ENCODE assay signal across 12 cellular contexts in genomic region chr6:89430563-89430962, GRCh38. TPM values are rescaled to one million over a fixed set of nuclear protein-coding genes. Genes with fewer than 3 reads are reported as not detected.
DNase-seq lines count a peak whose midpoint lies in the region; ATAC-seq and TF ChIP-seq lines count a peak whose summit lies in the region.
"Had no signal": no experiment of that assay in that cellular context is flagged by ENCODE, and none has a peak within 500 bp of the region (broad histone marks: within the 10 kb centered on the region; RNA-seq: fewer than 3 reads in every experiment).

No MANE protein-coding gene starts in this region.

- H3K4me3 Mint-ChIP-seq in WTC11 = no peak overlapping the region

- H3K4me1 ChIP-seq in A673 (ENCODE audit: insufficient read depth, low read length, poor library complexity, severe bottlenecking) (peaks cover 35% of the 10 kb centered on the region), mesodermal cell (ENCODE audit: control insufficient read depth, insufficient read depth, low read length, poor library complexity, severe bottlenecking) (no peaks in the 10 kb centered on the region), gastroesophageal sphincter (peaks cover 0 to 23% (median 5%) of the 10 kb centered on the region in 3 donors), stomach (peaks cover 5 to 18% (median 16%) of the 10 kb centered on the region in 4 donors), right lobe of liver (peaks cover 0 to 4% (median 0%) of the 10 kb centered on the region in 4 donors)

- CTCF ChIA-PET in A673 (lab: Charles Lee) = interaction anchor here (0.6 to 0.7 kb wide), 2 partner anchors 9 to 225 kb away, joined by 3 read pairs; no protein-coding TSS in a partner anchor
- CTCF ChIA-PET in HEK293T (lab: Yijun Ruan, JAX) = interaction anchor here (0.7 to 3.6 kb wide), 7 partner anchors 14 to 179 kb away, joined by 3 to 38 read pairs (median 3); no protein-coding TSS in a partner anchor
- CTCF ChIA-PET in WTC11 (lab: Charles Lee) = interaction anchor here (0.6 to 3.9 kb wide), 9 partner anchors 11 to 181 kb away, joined by 3 to 61 read pairs (median 5); no protein-coding TSS in a partner anchor

- H3K27me3 Mint-ChIP-seq in WTC11 (ENCODE audit: low read depth) = peaks cover 34% of the 10 kb centered on the region

- TF ChIP-seq POLR2A in gastroesophageal sphincter (IDR thresholded peaks at IDR 0.05) = no peak
- TF ChIP-seq POLR2A in stomach (IDR thresholded peaks at IDR 0.05) = no peak
- no peak for TF ChIP-seq POLR2A in right lobe of liver (IDR thresholded peaks at IDR 0.05)

- H3K27me3 ChIP-seq in A673 (replicated peaks; ENCODE audit: insufficient read depth, low read depth, low read length, poor library complexity) (no peaks in the 10 kb centered on the region), gastroesophageal sphincter (no peaks in the 10 kb centered on the region), stomach (no peaks in the 10 kb centered on the region), right lobe of liver (no peaks in the 10 kb centered on the region), H7 (ENCODE audit: control insufficient read depth, insufficient read depth, low read length) (peaks cover 14% of the 10 kb centered on the region)
- H3K27me3 ChIP-seq: adrenal gland, vagina had no signal

- peak; percentile 85 for DNase-seq in A673 (ENCODE audit: low spot score)
- peak; percentile 57 for DNase-seq in HEK293T (ENCODE audit: extremely low spot score)
- no peak for DNase-seq in WTC11 (ENCODE audit: low spot score)
- no peak for DNase-seq in stomach
- DNase-seq in right lobe of liver = no peak
- no peak for DNase-seq in H7
- DNase-seq: activated CD4-positive, alpha-beta T cell treated with anti-CD3 and anti-CD28 coated beads for 1 hour; Right ventricle myocardium superior had no signal

- H3K4me3 ChIP-seq in A673 (ENCODE audit: low read depth, low read length, poor library complexity, severe bottlenecking) = no peak overlapping the region
- no peak overlapping the region for H3K4me3 ChIP-seq in mesodermal cell (ENCODE audit: extremely low read depth, insufficient read depth, low read length, poor library complexity, severe bottlenecking)
- no peak overlapping the region for H3K4me3 ChIP-seq in gastroesophageal sphincter
- no peak overlapping the region for H3K4me3 ChIP-seq in stomach
- H3K4me3 ChIP-seq in right lobe of liver = no peak overlapping the region
- no peak overlapping the region for H3K4me3 ChIP-seq in H7 (ENCODE audit: insufficient read depth, low read depth, low read length)
- H3K4me3 ChIP-seq: adrenal gland, vagina had no signal

- POLR2A ChIA-PET in A673 (lab: Charles Lee; ENCODE audit: low non-redundant PET) (no interaction called here), HEK293T (lab: Yijun Ruan, JAX) (interaction anchor here (0.6 to 1.4 kb wide), 4 partner anchors 18 to 208 kb away, joined by 3 to 6 read pairs (median 3); partner anchors contain the start of genes LYRM2, RRAGD and UBE2J1), WTC11 (lab: Charles Lee) (no interaction called here)

- H3K36me3 ChIP-seq in A673 (ENCODE audit: insufficient read depth, low read length, poor library complexity, severe bottlenecking) = no peaks in the 10 kb centered on the region
- H3K36me3 ChIP-seq in mesodermal cell (ENCODE audit: control insufficient read depth, insufficient read depth, low read length) = no peaks in the 10 kb centered on the region
- H3K36me3 ChIP-seq in gastroesophageal sphincter = no peaks in the 10 kb centered on the region
- no peaks in the 10 kb centered on the region for H3K36me3 ChIP-seq in stomach
- no peaks in the 10 kb centered on the region for H3K36me3 ChIP-seq in right lobe of liver
- no peaks in the 10 kb centered on the region for H3K36me3 ChIP-seq in H7 (replicated peaks; ENCODE audit: control insufficient read depth, insufficient read depth, low read length)
- H3K36me3 ChIP-seq: adrenal gland, vagina had no signal

- no peak overlapping the region for H3K27ac ChIP-seq in A673 (ENCODE audit: low read depth, low read length, poor library complexity, severe bottlenecking)
- peak overlapping the region; percentile 39 for H3K27ac ChIP-seq in mesodermal cell (ENCODE audit: low read depth, low read length, severe bottlenecking)
- H3K27ac ChIP-seq in gastroesophageal sphincter = no peak overlapping the region
- H3K27ac ChIP-seq in stomach = no peak overlapping the region
- no peak overlapping the region for H3K27ac ChIP-seq in right lobe of liver
- H3K27ac ChIP-seq: adrenal gland, vagina had no signal

- TF ChIP-seq CTCF in A673 (conservative IDR thresholded peaks at IDR 0.05; ENCODE audit: low read depth, low read length) = no peak
- TF ChIP-seq CTCF in WTC11 (IDR thresholded peaks at IDR 0.05) = no peak
- no peak for TF ChIP-seq CTCF in gastroesophageal sphincter (IDR thresholded peaks at IDR 0.05)
- no peak for TF ChIP-seq CTCF in stomach (IDR thresholded peaks at IDR 0.05)
- TF ChIP-seq CTCF in right lobe of liver (IDR thresholded peaks at IDR 0.05) = no peak

- ATAC-seq in WTC11 = peak; percentile 12
- no peak for ATAC-seq in gastroesophageal sphincter
- ATAC-seq in right lobe of liver = no peak

- intact Hi-C loops in A673 (cut with micrococcal nuclease; ENCODE audit: unreplicated experiment) = loop anchor here (5.0 to 10.0 kb wide), 2 partner anchors 448 to 1044 kb away; no protein-coding TSS in a partner anchor
- intact Hi-C loops in stomach (cut with DNase I; ENCODE audit: low total_unique reads) = loop anchor here (5.0 kb wide), 1 partner anchor 182 kb away; no protein-coding TSS in a partner anchor
- intact Hi-C loops in right lobe of liver (cut with DNase I) = loop anchor here (5.0 kb wide), 1 partner anchor 182 kb away; no protein-coding TSS in a partner anchor

- BruUV-seq in A673 (replicated peaks; lab: Mats Ljungman, UMichigan) = no TSS peak

- 43 to 45% methylated on average over 4 to 5 of the region's 5 CpGs for WGBS in mesodermal cell (ENCODE audit: insufficient coverage in 2 of 2), 2 experiments
- WGBS in gastroesophageal sphincter (ENCODE audit: low coverage in 1 of 2), 2 donors = 30 to 39% methylated on average over 5 of the region's 5 CpGs
- 23 to 35% (median 28%) methylated on average over 5 of the region's 5 CpGs for WGBS in stomach, 5 donors
- WGBS in right lobe of liver (ENCODE audit: insufficient coverage, low coverage, low lambda C conversion rate, missing lambda C conversion rate) = 62% methylated on average over 5 of the region's 5 CpGs

- peaks cover 24% of the 10 kb centered on the region for H3K4me1 Mint-ChIP-seq in WTC11

- H3K9me3 ChIP-seq in A673 (ENCODE audit: low read depth, low read length, poor library complexity, severe bottlenecking) (no peaks in the 10 kb centered on the region), mesodermal cell (ENCODE audit: control insufficient read depth, low read length) (no peaks in the 10 kb centered on the region), gastroesophageal sphincter (no peaks in the 10 kb centered on the region), stomach (no peaks in the 10 kb centered on the region), right lobe of liver (no peaks in the 10 kb centered on the region)
- H3K9me3 ChIP-seq: adrenal gland, vagina had no signal

- no peak overlapping the region for H3K27ac Mint-ChIP-seq in WTC11

- H3K36me3 Mint-ChIP-seq in WTC11 = no peaks in the 10 kb centered on the region

- H3K9me3 Mint-ChIP-seq in WTC11 = no peaks in the 10 kb centered on the region

- TF ChIP-seq EP300 in gastroesophageal sphincter (IDR thresholded peaks at IDR 0.05) (no peak), stomach (IDR thresholded peaks at IDR 0.05) (no peak)

TF ChIP-seq in HEK293T, 16 proteins besides CTCF, POLR2A, EP300 and RAD21:
- peak; percentile 36 for TF ChIP-seq L3MBTL2 (conservative IDR thresholded peaks at IDR 0.05)
- TF ChIP-seq PKNOX1 (IDR thresholded peaks at IDR 0.05) = peak; percentile 96
- no peak for TF ChIP-seq ELF4 (IDR thresholded peaks at IDR 0.05)

TF ChIP-seq in WTC11, 78 proteins besides CTCF, POLR2A, EP300 and RAD21 (continues in another document):
- TF ChIP-seq, protein P1, sequence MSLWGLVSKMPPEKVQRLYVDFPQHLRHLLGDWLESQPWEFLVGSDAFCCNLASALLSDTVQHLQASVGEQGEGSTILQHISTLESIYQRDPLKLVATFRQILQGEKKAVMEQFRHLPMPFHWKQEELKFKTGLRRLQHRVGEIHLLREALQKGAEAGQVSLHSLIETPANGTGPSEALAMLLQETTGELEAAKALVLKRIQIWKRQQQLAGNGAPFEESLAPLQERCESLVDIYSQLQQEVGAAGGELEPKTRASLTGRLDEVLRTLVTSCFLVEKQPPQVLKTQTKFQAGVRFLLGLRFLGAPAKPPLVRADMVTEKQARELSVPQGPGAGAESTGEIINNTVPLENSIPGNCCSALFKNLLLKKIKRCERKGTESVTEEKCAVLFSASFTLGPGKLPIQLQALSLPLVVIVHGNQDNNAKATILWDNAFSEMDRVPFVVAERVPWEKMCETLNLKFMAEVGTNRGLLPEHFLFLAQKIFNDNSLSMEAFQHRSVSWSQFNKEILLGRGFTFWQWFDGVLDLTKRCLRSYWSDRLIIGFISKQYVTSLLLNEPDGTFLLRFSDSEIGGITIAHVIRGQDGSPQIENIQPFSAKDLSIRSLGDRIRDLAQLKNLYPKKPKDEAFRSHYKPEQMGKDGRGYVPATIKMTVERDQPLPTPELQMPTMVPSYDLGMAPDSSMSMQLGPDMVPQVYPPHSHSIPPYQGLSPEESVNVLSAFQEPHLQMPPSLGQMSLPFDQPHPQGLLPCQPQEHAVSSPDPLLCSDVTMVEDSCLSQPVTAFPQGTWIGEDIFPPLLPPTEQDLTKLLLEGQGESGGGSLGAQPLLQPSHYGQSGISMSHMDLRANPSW (CRISPR knock-in tag; conservative IDR thresholded peaks at IDR 0.05; ENCODE audit: low read depth) = no peak

RNA-seq across cellular contexts. Expression of gene ANKRD6, which starts 2.4 kb away (rescaled TPM):
- total RNA-seq in A673 (2021) = 25.4 and 36.4 TPM in 2 replicates
- total RNA-seq in WTC11 (2021) = 10.9 to 13.9 TPM (median 12.6 TPM) in 3 replicates
- 21.2 TPM for polyA plus RNA-seq in mesodermal cell (2013, experiment 1 of 2)
- 15.8 TPM for polyA plus RNA-seq in mesodermal cell (2013, experiment 2 of 2)
- total RNA-seq in gastroesophageal sphincter = 10 to 100 TPM in 3 of 4 donors, 1 to 10 TPM in 1; 9.8 to 19.0 (median 12.2) TPM
- total RNA-seq in stomach = 100 to 1,000 TPM in 1 of 5 donors, 10 to 100 TPM in 2, 1 to 10 TPM in 2; 4.2 to 145 (median 10.1) TPM
- 1 to 10 TPM; 2.1 to 5.8 (median 3.7) TPM for polyA plus RNA-seq in stomach
- 10 to 100 TPM in 2 of 6 experiments, 1 to 10 TPM in 4; 5.3 to 14.8 (median 8.3) TPM for total RNA-seq in right lobe of liver
- total RNA-seq in H7 (2014; rRNA removed; shearing (Covaris generic)) = 6.2 and 10.5 TPM in 2 replicates

RNA-seq across cellular contexts. Expression of gene RRAGD, which starts 18.5 kb away (rescaled TPM):
- total RNA-seq in A673 (2021) (9.5 and 10.6 TPM in 2 replicates), WTC11 (2021) (14.1 to 25.4 TPM (median 18.0 TPM) in 3 replicates), gastroesophageal sphincter (10 to 100 TPM; 14.8 to 38.5 (median 24.8) TPM), stomach (10 to 100 TPM in 1 of 5 donors, 1 to 10 TPM in 4; 1.7 to 45.1 (median 4.0) TPM), right lobe of liver (10 to 100 TPM in 4 of 6 experiments, 1 to 10 TPM in 2; 7.1 to 18.7 (median 12.2) TPM)
- 4.5 TPM for polyA plus RNA-seq in mesodermal cell (2013, experiment 1 of 2)
- 4.6 TPM for polyA plus RNA-seq in mesodermal cell (2013, experiment 2 of 2)
- polyA plus RNA-seq in stomach = 1 to 10 TPM; 4.1 to 4.8 (median 4.7) TPM
- 16.0 and 19.8 TPM in 2 replicates for total RNA-seq in H7 (2014; rRNA removed; shearing (Covaris generic))

Comparison
In these comparisons a context has a peak if more than half of its experiments do, and no peak if none do; other contexts are left out.
1. DNase-seq: peak in A673 (single experiment) and HEK293T (single experiment); none in WTC11 (single experiment), stomach (single experiment), right lobe of liver (0 of 3) and H7 (single experiment).